In the genomic region with DNA sequence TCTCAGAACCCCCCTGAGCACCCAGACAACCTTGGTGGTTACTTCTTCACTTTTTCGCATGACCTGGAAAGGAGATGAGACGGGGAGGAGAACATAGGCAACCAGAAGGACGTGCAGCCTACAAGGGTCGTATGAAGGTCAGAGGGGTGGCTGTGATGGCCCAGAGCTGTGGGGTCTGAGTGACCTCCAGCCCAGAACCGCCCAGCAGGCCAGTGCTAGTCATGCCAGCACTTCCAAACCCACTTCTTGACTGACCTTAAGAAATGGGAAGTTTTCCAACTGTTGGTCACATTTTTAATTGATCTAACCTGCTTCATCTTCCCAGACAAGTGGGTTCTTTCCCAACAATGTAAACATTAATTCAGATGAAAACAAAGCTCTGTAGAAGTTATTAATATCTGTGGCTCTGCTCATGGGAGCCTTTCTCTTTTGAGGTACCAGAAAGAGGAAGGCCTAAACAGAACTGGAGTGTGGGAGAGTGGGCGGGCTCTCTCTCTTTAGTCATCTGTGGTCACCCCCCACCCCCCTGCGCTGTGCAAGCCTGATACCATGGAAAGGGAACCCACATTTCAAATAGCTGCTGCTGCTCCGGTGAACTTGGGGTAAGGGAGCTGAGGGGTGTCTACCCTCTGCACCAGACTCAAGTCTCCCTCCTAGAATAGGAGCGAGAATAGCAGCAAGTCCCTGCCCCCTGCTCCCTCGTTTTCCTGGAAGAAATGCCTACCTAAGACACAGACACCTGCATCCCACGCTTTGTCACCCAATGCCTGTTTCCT, we compare ENCODE assay signal across 8 cellular contexts.
DNase-seq lines count a peak whose midpoint lies in the region; ATAC-seq and TF ChIP-seq lines count a peak whose summit lies in the region.

No MANE protein-coding gene starts in this region.

- no peaks in the 10 kb centered on the region for H3K27me3 Mint-ChIP-seq in activated T-helper 17 cell treated with anti-CD3 and anti-CD28 coated beads, Interleukin-2, amount 50 U/mL, for 72 hours
- H3K27me3 Mint-ChIP-seq in naive thymus-derived CD8-positive, alpha-beta T cell = no peaks in the 10 kb centered on the region

- H3K27ac ChIP-seq in DOHH2 (ENCODE audit: low read depth, low read length) = peak overlapping the region; percentile 95

- no peaks in the 10 kb centered on the region for H4K20me1 ChIP-seq in DOHH2 (ENCODE audit: control insufficient read depth, insufficient read depth, low read depth, low read length)

- no peaks in the 10 kb centered on the region for H3K36me3 Mint-ChIP-seq in activated T-helper 17 cell treated with anti-CD3 and anti-CD28 coated beads, Interleukin-2, amount 50 U/mL, for 72 hours (ENCODE audit: low read depth)
- H3K36me3 Mint-ChIP-seq in naive thymus-derived CD8-positive, alpha-beta T cell = peaks cover 0 to 2% (median 0%) of the 10 kb centered on the region in 3 donors

- POLR2A ChIA-PET in naive thymus-derived CD8-positive, alpha-beta T cell (lab: Charles Lee) = interaction anchor here (0.6 to 10.1 kb wide), 4 partner anchors 8 to 108 kb away, joined by 3 to 264 read pairs (median 4); no protein-coding TSS in a partner anchor

- peaks cover 51% of the 10 kb centered on the region for H3K4me1 Mint-ChIP-seq in activated T-helper 17 cell treated with anti-CD3 and anti-CD28 coated beads, Interleukin-2, amount 50 U/mL, for 72 hours
- H3K4me1 Mint-ChIP-seq in naive thymus-derived CD8-positive, alpha-beta T cell = peaks cover 54 to 93% (median 91%) of the 10 kb centered on the region in 4 donors

- peak; percentile 66 for ATAC-seq in activated T-helper 17 cell treated with anti-CD3 and anti-CD28 coated beads, Interleukin-2, amount 50 U/mL, for 72 hours (replicated peaks)
- ATAC-seq in naive thymus-derived CD8-positive, alpha-beta T cell = peak in 1 of 2 donors; percentile 14
- no peak for ATAC-seq in GM19452 (IDR thresholded peaks at IDR 0.05; ENCODE audit: unreplicated experiment)

- peak overlapping the region; percentile 84 for H3K4me3 Mint-ChIP-seq in activated T-helper 17 cell treated with anti-CD3 and anti-CD28 coated beads, Interleukin-2, amount 50 U/mL, for 72 hours
- H3K4me3 Mint-ChIP-seq in naive thymus-derived CD8-positive, alpha-beta T cell = peak overlapping the region; percentile 45 to 94 (median 86)

- H3K79me2 ChIP-seq in DOHH2 (ENCODE audit: control insufficient read depth, low read length) = peaks cover 90% of the 10 kb centered on the region

- peaks cover 82% of the 10 kb centered on the region for H3K4me1 ChIP-seq in DOHH2 (ENCODE audit: control insufficient read depth, low read length)

- peak; percentile 95 for DNase-seq in NOMO-1 treated with dmso at 0.1 percent for 144 hours (lab: John Stamatoyannopoulos, UW; ENCODE audit: unreplicated experiment)
- peak in 5 of 10 donors; percentile 22 to 72 (median 43) for DNase-seq in naive thymus-derived CD8-positive, alpha-beta T cell
- DNase-seq in glomerular visceral epithelial cell (ENCODE audit: extremely low spot score) = no peak
- DNase-seq in SHP77 (lab: John Stamatoyannopoulos, UW) = no peak
- DNase-seq in EL = no peak

- H3K9me2 ChIP-seq in DOHH2 (replicated peaks; ENCODE audit: control insufficient read depth, low read length) = no peaks in the 10 kb centered on the region

- peak overlapping the region; percentile 92 for H3K4me3 ChIP-seq in DOHH2 (ENCODE audit: low read length)

- H3K36me3 ChIP-seq in DOHH2 (ENCODE audit: control insufficient read depth, low read length) = no peaks in the 10 kb centered on the region

- H3F3A ChIP-seq in DOHH2 (ENCODE audit: control insufficient read depth, insufficient read depth) = peaks cover 15% of the 10 kb centered on the region

- H3K9me3 Mint-ChIP-seq in activated T-helper 17 cell treated with anti-CD3 and anti-CD28 coated beads, Interleukin-2, amount 50 U/mL, for 72 hours = no peaks in the 10 kb centered on the region
- no peaks in the 10 kb centered on the region for H3K9me3 Mint-ChIP-seq in naive thymus-derived CD8-positive, alpha-beta T cell

- H3K27ac Mint-ChIP-seq in activated T-helper 17 cell treated with anti-CD3 and anti-CD28 coated beads, Interleukin-2, amount 50 U/mL, for 72 hours = peak overlapping the region; percentile 87
- H3K27ac Mint-ChIP-seq in naive thymus-derived CD8-positive, alpha-beta T cell = peak overlapping the region; percentile 93 to 99 (median 97)

- no peaks in the 10 kb centered on the region for H3K27me3 ChIP-seq in DOHH2 (ENCODE audit: control insufficient read depth, low read length)

- no peak for TF ChIP-seq CTCF in DOHH2 (IDR thresholded peaks at IDR 0.05; ENCODE audit: low read depth, low read length, poor library complexity, severe bottlenecking)

- H3K9me3 ChIP-seq in DOHH2 (ENCODE audit: control insufficient read depth, insufficient read depth, low read length) = no peaks in the 10 kb centered on the region

- peak overlapping the region; percentile 77 for H3K4me2 ChIP-seq in DOHH2 (ENCODE audit: low read length)
